In the genomic region with DNA sequence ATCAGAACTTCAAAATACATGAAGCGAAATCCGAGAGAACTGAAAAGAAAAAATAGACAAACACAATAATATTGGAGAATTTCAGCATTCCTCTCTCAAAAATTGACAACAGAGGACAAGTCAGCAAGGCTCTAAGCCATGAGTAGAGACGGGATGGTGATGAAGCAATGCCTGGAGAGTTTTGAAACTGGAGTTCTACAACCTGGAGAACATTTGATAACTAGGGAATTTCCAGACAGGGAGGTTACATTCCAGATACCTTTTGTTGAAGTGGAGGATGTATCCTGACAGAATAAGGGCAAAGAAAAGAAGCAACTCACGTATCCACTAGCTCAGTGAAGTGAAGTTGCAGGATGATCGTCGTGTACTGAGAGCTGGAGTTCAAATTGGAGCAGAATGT, we compare ENCODE assay signal across 34 cellular contexts.
"Had no signal": no experiment of that assay in that cellular context is flagged by ENCODE, and none has a peak within 500 bp of the region (broad histone marks: within the 10 kb centered on the region; RNA-seq: fewer than 3 reads in every experiment).

No MANE protein-coding gene starts in this region.

- H3K36me3 ChIP-seq: MG63 had no signal

- H3K9ac ChIP-seq: KMS-11 had no signal

- H3K4me2 ChIP-seq: KMS-11 had no signal

- H3K9me3 ChIP-seq: MG63 had no signal

- DNase-seq: Karpas-422, Kasumi-1, MG63, MM.1S, MV-4-11, NCI-H1048, NCI-H1092, NCI-H1092 treated with DMSO at 0.1 percent for 48 hours, NCI-H1105, NCI-H1105 treated with DMSO at 0.1 percent for 48 hours, NCI-H1417, NCI-H1417 treated with DMSO at 0.1 percent for 48 hours, NCI-H1436, NCI-H1436 treated with DMSO at 0.1 percent for 48 hours, NCI-H146, NCI-H1694, NCI-H1694 treated with DMSO at 0.1 percent for 48 hours, NCI-H187, NCI-H187 treated with DMSO at 0.1 percent for 48 hours, NCI-H1930, NCI-H2029, NCI-H2029 treated with DMSO at 0.1 percent for 48 hours, NCI-H2081, NCI-H2081 treated with DMSO at 0.1 percent for 48 hours, NCI-H2107, NCI-H2171, NCI-H2171 treated with DMSO at 0.1 percent for 48 hours, NCI-H2227 treated with DMSO at 0.1 percent for 48 hours, NCI-H226, NCI-H345, NCI-H446, NCI-H446 treated with DMSO at 0.1 percent for 48 hours, NCI-H510A had no signal

- H3K4me3 ChIP-seq: MG63 had no signal

- H3K27me3 ChIP-seq: MG63 had no signal

- H3K27ac ChIP-seq: KMS-11 had no signal
